Comparison of ENCODE assay signal across 8 cellular contexts in the genomic region with DNA sequence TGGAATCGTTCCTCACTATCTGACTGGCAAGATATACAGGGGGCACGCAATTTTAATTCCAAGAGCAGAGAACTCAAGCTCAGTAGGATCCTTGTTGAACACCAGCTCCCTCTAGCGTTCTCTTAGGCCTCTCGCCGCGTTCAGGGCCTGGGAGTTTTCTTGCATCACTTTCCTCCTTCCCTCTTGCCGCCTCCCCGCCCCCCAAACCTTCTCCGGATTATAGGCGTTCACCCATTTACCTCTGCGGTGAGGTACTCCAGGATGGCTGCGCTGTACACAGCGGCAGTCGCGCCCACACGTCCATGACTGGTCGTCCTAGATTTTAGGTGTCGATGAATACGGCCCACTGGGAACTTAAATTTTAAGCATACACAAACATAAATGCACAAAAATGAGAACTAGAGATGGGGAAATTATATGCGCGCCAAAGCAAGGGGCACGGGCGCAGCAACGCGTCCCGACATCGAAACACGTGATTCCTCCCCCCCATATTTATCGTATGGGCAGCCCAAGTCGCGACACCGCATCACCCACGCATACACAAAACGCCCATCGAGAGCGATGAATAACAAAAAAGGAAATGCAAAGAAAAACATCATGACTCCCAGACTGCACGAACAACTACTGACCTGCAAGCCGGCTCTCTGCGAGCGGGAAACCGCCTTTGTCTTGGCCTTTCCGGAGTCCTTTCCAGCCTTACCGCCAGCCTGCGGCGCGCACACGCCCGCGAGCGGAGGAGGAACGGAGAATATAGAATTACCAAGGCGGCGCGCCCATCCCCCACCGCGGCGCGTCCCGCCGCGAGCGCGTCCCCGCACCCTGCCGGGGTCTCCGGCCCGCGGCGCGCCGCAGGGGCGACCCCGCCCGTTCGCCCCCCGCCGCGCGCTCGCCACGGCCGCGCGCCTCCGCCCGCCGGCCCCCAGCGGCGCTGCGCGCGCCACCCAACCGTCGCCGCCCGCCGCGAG. TPM values are rescaled to one million over a fixed set of nuclear protein-coding genes. Genes with fewer than 3 reads are reported as not detected.
DNase-seq lines count a peak whose midpoint lies in the region; ATAC-seq, FAIRE-seq and TF ChIP-seq lines count a peak whose summit lies in the region.

No MANE protein-coding gene starts in this region.

- TF ChIP-seq POLR2A in endothelial cell of umbilical vein (IDR thresholded peaks at IDR 0.05; ENCODE audit: low read depth, low read length): no peak

- H3K79me2 ChIP-seq in endothelial cell of umbilical vein (ENCODE audit: control insufficient read depth, insufficient read depth, low read length): peaks cover 44% of the 10 kb centered on the region

- H3K36me3 ChIP-seq in Caco-2 (ENCODE audit: control insufficient read depth, insufficient read depth, low read length) (no peaks in the 10 kb centered on the region), endothelial cell of umbilical vein (ENCODE audit: control insufficient read depth in 2 of 2, extremely low read depth in 1 of 2, insufficient read depth in 2 of 2, low read length in 2 of 2) (peaks cover 0 to 4% of the 10 kb centered on the region in 2 experiments)

- peak; percentile 82 for FAIRE-seq in endothelial cell of umbilical vein (lab: Jason Lieb, UNC)

- H3K9ac ChIP-seq in endothelial cell of umbilical vein (replicated peaks; ENCODE audit: extremely low read depth, insufficient read depth, low read length): peak overlapping the region; percentile 90

- CTCF ChIA-PET in Caco-2 (lab: Charles Lee) (interaction anchor here (0.5 to 1.5 kb wide), 5 partner anchors 26 to 386 kb away, joined by 3 to 8 read pairs (median 3); a partner anchor contains a TSS), endothelial cell of umbilical vein (lab: Charles Lee) (interaction anchor here (0.6 to 4.1 kb wide), 22 partner anchors 9 to 544 kb away, joined by 3 to 55 read pairs (median 4); a partner anchor contains a TSS)

- H3K4me2 ChIP-seq in endothelial cell of umbilical vein (ENCODE audit: insufficient read depth, low read length): peak overlapping the region; percentile 95

- no peak overlapping the region for H3K27ac Mint-ChIP-seq in Caco-2 (ENCODE audit: unreplicated experiment)
- no peak overlapping the region for H3K27ac Mint-ChIP-seq in mesothelial cell of epicardium

- H3K27ac ChIP-seq in endothelial cell of umbilical vein (ENCODE audit: insufficient read depth, low read depth, low read length): peak overlapping the region; percentile 75

- TF ChIP-seq CTCF in Caco-2 (IDR thresholded peaks at IDR 0.05; ENCODE audit: insufficient read depth in 1 of 2, low read depth in 1 of 2, low read length in 1 of 2, severe bottlenecking in 1 of 2, unreplicated experiment in 1 of 2) (peak; percentile 60 to 86), endothelial cell of umbilical vein (IDR thresholded peaks at IDR 0.05; ENCODE audit: extremely low read depth in 1 of 2, insufficient read depth in 1 of 2, low read depth in 1 of 2, low read length in 2 of 2) (peak; percentile 83 to 91), mesothelial cell of epicardium (IDR thresholded peaks at IDR 0.05; ENCODE audit: unreplicated experiment) (peak; percentile 48)

- H4K20me1 ChIP-seq in endothelial cell of umbilical vein (replicated peaks; ENCODE audit: control insufficient read depth, extremely low read depth, insufficient read depth, low read length): no peaks in the 10 kb centered on the region

- H3K9me3 ChIP-seq in Caco-2 (no peaks in the 10 kb centered on the region), endothelial cell of umbilical vein (replicated peaks; ENCODE audit: control insufficient read depth, insufficient read depth, low read length) (no peaks in the 10 kb centered on the region)

- DNase-seq in Caco-2: peak; percentile 91 to 94
- peak in 75 of 76 experiments; percentile 15 to 91 (median 81) for DNase-seq in HUDEP-2 (lab: John Stamatoyannopoulos, UW; ENCODE audit: unreplicated experiment in 76 of 76)
- peak; percentile 94 for DNase-seq in NOMO-1 treated with DMSO at 0.1 percent for 48 hours (lab: John Stamatoyannopoulos, UW; ENCODE audit: unreplicated experiment)
- DNase-seq in activated CD8-positive, alpha-beta memory T cell treated with anti-CD3 and anti-CD28 coated beads, Interleukin-2, amount 50 U/mL, for 1 hour (ENCODE audit: extremely low read depth): peak; percentile 73
- DNase-seq in endothelial cell of umbilical vein (ENCODE audit: low read depth, low spot score): peak; percentile 91
- DNase-seq in mesothelial cell of epicardium (ENCODE audit: low spot score in 2 of 2, unreplicated experiment in 2 of 2): peak; percentile 73 to 86
- peak; percentile 59 for DNase-seq in stimulated activated CD8-positive, alpha-beta memory T cell treated with anti-CD3 and anti-CD28 coated beads, Interleukin-15, amount 100 ng/mL, for 24 hours (ENCODE audit: low read depth)

- peak overlapping the region; percentile 72 for H3K4me3 ChIP-seq in Caco-2 (ENCODE audit: low read depth, low read length)
- peak overlapping the region; percentile 66 to 87 (median 86) for H3K4me3 ChIP-seq in endothelial cell of umbilical vein (replicated peaks in 1 of 3; ENCODE audit: insufficient read depth in 1 of 3, low read depth in 1 of 3, low read length in 3 of 3)

- H3K27me3 ChIP-seq in Caco-2 (replicated peaks; ENCODE audit: control insufficient read depth, insufficient read depth, low read length) (no peaks in the 10 kb centered on the region), endothelial cell of umbilical vein (ENCODE audit: control insufficient read depth in 2 of 2, insufficient read depth in 2 of 2, low read length in 2 of 2) (no peaks in the 10 kb centered on the region)

- POLR2A ChIA-PET in Caco-2 (lab: Charles Lee): interaction anchor here (0.5 to 1.4 kb wide), 4 partner anchors 24 to 228 kb away, joined by 3 to 7 read pairs (median 4); a partner anchor contains a TSS
- POLR2A ChIA-PET in endothelial cell of umbilical vein (lab: Charles Lee): interaction anchor here (0.6 to 1.5 kb wide), 6 partner anchors 9 to 386 kb away, joined by 3 to 15 read pairs (median 5); a partner anchor contains a TSS

- dilution Hi-C loops in endothelial cell of umbilical vein (cut with MboI; ENCODE audit: extremely low pct_ligation_motif_present, low sequenced_read_pairs): no loop called here

- H2AFZ ChIP-seq in endothelial cell of umbilical vein (ENCODE audit: low read depth, low read length): peak overlapping the region; percentile 39

- no peak overlapping the region for H3K4me3 Mint-ChIP-seq in Caco-2 (ENCODE audit: unreplicated experiment)
- no peak overlapping the region for H3K4me3 Mint-ChIP-seq in mesothelial cell of epicardium

- BruUV-seq in Caco-2 (replicated peaks; lab: Mats Ljungman, UMichigan) (TSS peak; percentile 56), endothelial cell of umbilical vein (replicated peaks; lab: Mats Ljungman, UMichigan) (TSS peak; percentile 23)

- H3K9me1 ChIP-seq in endothelial cell of umbilical vein (replicated peaks; ENCODE audit: control insufficient read depth, extremely low read depth, insufficient read depth, low read length): no peaks in the 10 kb centered on the region

- peaks cover 16% of the 10 kb centered on the region; the same call in 1 of the 2 replicates for H3K4me1 ChIP-seq in Caco-2
- peaks cover 38% of the 10 kb centered on the region for H3K4me1 ChIP-seq in endothelial cell of umbilical vein (ENCODE audit: control insufficient read depth, extremely low read depth, insufficient read depth, low read length)

- ATAC-seq in GM21381 (IDR thresholded peaks at IDR 0.05; ENCODE audit: unreplicated experiment): peak; percentile 20

- H3K4me1 Mint-ChIP-seq in Caco-2 (ENCODE audit: low read depth, unreplicated experiment) (no peaks in the 10 kb centered on the region), mesothelial cell of epicardium (peaks cover 20% of the 10 kb centered on the region)

- intact Hi-C loops in Caco-2 (cut with micrococcal nuclease; ENCODE audit: unreplicated experiment): loop anchor here (1.0 kb wide), 2 partner anchors 55 to 137 kb away; a partner anchor contains a TSS
- intact Hi-C loops in endothelial cell of umbilical vein (cut with micrococcal nuclease): loop anchor here (1.0 to 10.0 kb wide), 5 partner anchors 55 to 1075 kb away; a partner anchor contains a TSS

- H3K9me3 Mint-ChIP-seq in Caco-2 (ENCODE audit: unreplicated experiment) (no peaks in the 10 kb centered on the region), mesothelial cell of epicardium (no peaks in the 10 kb centered on the region)

- peaks cover 34% of the 10 kb centered on the region for H3K36me3 Mint-ChIP-seq in Caco-2 (ENCODE audit: insufficient read depth, unreplicated experiment)
- no peaks in the 10 kb centered on the region for H3K36me3 Mint-ChIP-seq in mesothelial cell of epicardium

- H3K27me3 Mint-ChIP-seq in Caco-2 (ENCODE audit: insufficient read depth, unreplicated experiment) (no peaks in the 10 kb centered on the region), mesothelial cell of epicardium (ENCODE audit: low read depth) (no peaks in the 10 kb centered on the region)

RNA-seq across cellular contexts. Expression of a gene that starts 0.8 kb away (rescaled TPM):
- total RNA-seq in Caco-2 (2022) (430 and 457 TPM in 2 replicates), endothelial cell of umbilical vein (682 and 704 TPM in 2 replicates), mesothelial cell of epicardium (189 to 203 TPM (median 199 TPM) in 3 replicates)
- 415 and 715 TPM in 2 replicates for polyA plus RNA-seq in endothelial cell of umbilical vein
- 690 and 735 TPM in 2 replicates for polyA plus RNA-seq in endothelial cell of umbilical vein (2011; cell fraction: cytosol; rRNA removed)
- polyA plus RNA-seq in endothelial cell of umbilical vein (2011; cell fraction: nucleus; rRNA removed): 301 and 439 TPM in 2 replicates
- 371 and 961 TPM in 2 replicates for polyA plus RNA-seq in endothelial cell of umbilical vein (2012)
- 228 and 255 TPM in 2 replicates for polyA minus RNA-seq in endothelial cell of umbilical vein
- 202 TPM for polyA minus RNA-seq in endothelial cell of umbilical vein (2011; cell fraction: cytosol; rRNA and poly(A)+ RNA removed)
- polyA minus RNA-seq in endothelial cell of umbilical vein (2011; cell fraction: nucleus; rRNA and poly(A)+ RNA removed): 73.2 and 85.6 TPM in 2 replicates

RNA-seq across cellular contexts. Expression of a gene that starts 2.9 kb away (rescaled TPM):
- 32.7 and 37.3 TPM in 2 replicates for total RNA-seq in Caco-2 (2022)
- 42.6 and 56.7 TPM in 2 replicates for total RNA-seq in endothelial cell of umbilical vein
- polyA plus RNA-seq in endothelial cell of umbilical vein: 7.6 and 9.2 TPM in 2 replicates
- 21.1 and 21.9 TPM in 2 replicates for polyA plus RNA-seq in endothelial cell of umbilical vein (2011; cell fraction: cytosol; rRNA removed)
- polyA plus RNA-seq in endothelial cell of umbilical vein (2011; cell fraction: nucleus; rRNA removed): 27.4 and 48.6 TPM in 2 replicates
- polyA plus RNA-seq in endothelial cell of umbilical vein (2012): 41.4 and 54.2 TPM in 2 replicates
- polyA minus RNA-seq in endothelial cell of umbilical vein: 10.2 and 11.3 TPM in 2 replicates
- 5.2 TPM for polyA minus RNA-seq in endothelial cell of umbilical vein (2011; cell fraction: cytosol; rRNA and poly(A)+ RNA removed)
- 38.9 and 48.5 TPM in 2 replicates for polyA minus RNA-seq in endothelial cell of umbilical vein (2011; cell fraction: nucleus; rRNA and poly(A)+ RNA removed)
- 53.2 to 57.2 TPM (median 55.9 TPM) in 3 replicates for total RNA-seq in mesothelial cell of epicardium

RNA-seq across cellular contexts. Expression of a gene that starts 55.1 kb away (rescaled TPM):
- total RNA-seq in Caco-2 (2022) (33.6 and 34.0 TPM in 2 replicates), endothelial cell of umbilical vein (25.3 and 29.1 TPM in 2 replicates), mesothelial cell of epicardium (42.4 to 44.7 TPM (median 42.5 TPM) in 3 replicates)
- 25.3 and 31.0 TPM in 2 replicates for polyA plus RNA-seq in endothelial cell of umbilical vein
- 28.7 and 28.9 TPM in 2 replicates for polyA plus RNA-seq in endothelial cell of umbilical vein (2011; cell fraction: cytosol; rRNA removed)
- 12.8 and 17.5 TPM in 2 replicates for polyA plus RNA-seq in endothelial cell of umbilical vein (2011; cell fraction: nucleus; rRNA removed)
- 24.0 and 30.5 TPM in 2 replicates for polyA plus RNA-seq in endothelial cell of umbilical vein (2012)
- polyA minus RNA-seq in endothelial cell of umbilical vein: 17.2 and 17.5 TPM in 2 replicates
- polyA minus RNA-seq in endothelial cell of umbilical vein (2011; cell fraction: cytosol; rRNA and poly(A)+ RNA removed): 5.9 TPM
- polyA minus RNA-seq in endothelial cell of umbilical vein (2011; cell fraction: nucleus; rRNA and poly(A)+ RNA removed): 10.6 and 13.9 TPM in 2 replicates

Comparison
In these comparisons a context has a peak if more than half of its experiments do, and no peak if none do; other contexts are left out.
1. Peak in every context shown above with its lines: DNase-seq, ATAC-seq, H3K4me3 ChIP-seq and H3K27ac ChIP-seq.